In the genomic region with DNA sequence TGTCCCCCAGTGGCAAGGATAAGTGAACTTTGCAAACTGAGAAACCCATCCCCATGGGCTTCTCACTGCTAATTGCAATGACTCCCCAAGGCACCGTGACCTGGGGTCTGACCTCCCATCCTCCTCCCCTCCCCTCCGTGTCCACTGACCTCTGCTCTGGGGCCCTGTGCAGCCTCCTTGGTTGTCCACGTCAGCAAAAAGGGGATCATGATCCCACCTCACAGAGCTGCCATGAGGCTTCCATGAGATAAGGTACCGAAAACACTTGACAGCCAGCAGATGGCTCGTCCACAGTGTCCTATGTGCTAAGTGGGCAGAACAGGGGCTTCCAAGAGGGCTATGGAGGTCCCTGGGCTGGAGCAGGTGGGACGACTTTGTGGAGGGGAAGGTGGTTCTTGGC, we compare ENCODE assay signal across 35 cellular contexts.
DNase-seq lines count a peak whose midpoint lies in the region; ATAC-seq, FAIRE-seq and TF ChIP-seq lines count a peak whose summit lies in the region.
"Had no signal": no experiment of that assay in that cellular context is flagged by ENCODE, and none has a peak within 500 bp of the region (broad histone marks: within the 10 kb centered on the region; RNA-seq: fewer than 3 reads in every experiment).

No MANE protein-coding gene starts in this region.

- TF ChIP-seq POLR2A in HepG2 (IDR thresholded peaks at IDR 0.05; ENCODE audit: insufficient read depth in 1 of 2, low read depth in 2 of 2, low read length in 2 of 2) (no peak), right lobe of liver (IDR thresholded peaks at IDR 0.05) (no peak), K562 (conservative IDR thresholded peaks at IDR 0.05) (no peak)

- no peaks in the 10 kb centered on the region for H3K36me3 ChIP-seq in HepG2 (replicated peaks in 1 of 2; ENCODE audit: control insufficient read depth in 1 of 2, insufficient read depth in 2 of 2, low read length in 2 of 2)
- H3K36me3 ChIP-seq in right lobe of liver, result no peaks in the 10 kb centered on the region
- H3K36me3 ChIP-seq in K562 (ENCODE audit: control insufficient read depth, insufficient read depth, low read length), result no peaks in the 10 kb centered on the region
- H3K36me3 ChIP-seq: BE2C; BLaER1; BLaER1 treated with 17β-estradiol and CSF1 and Interleukin-3, amounts not matched to agents 10 nM and 100 nM had no signal

- no peak overlapping the region for H3K4me3 Mint-ChIP-seq in activated CD4-positive, alpha-beta T cell treated with anti-CD3 and anti-CD28 coated beads, Interleukin-2, amount 10 ng/mL, durations not matched to agents 7 days and 5 days
- H3K4me3 Mint-ChIP-seq: B cell; CD14-positive monocyte; CD4-positive, alpha-beta memory T cell; CD4-positive, alpha-beta T cell; CD4-positive, CD25-positive, alpha-beta regulatory T cell; CD8-positive, alpha-beta T cell had no signal

- peaks cover 2% of the 10 kb centered on the region for H4K20me1 ChIP-seq in HepG2 (ENCODE audit: insufficient read depth, low read length)
- peaks cover 26% of the 10 kb centered on the region for H4K20me1 ChIP-seq in K562 (replicated peaks; ENCODE audit: control insufficient read depth, insufficient read depth, low read length)

- WGBS in HepG2 (ENCODE audit: low lambda C conversion rate), result 15% methylated on average over 6 of the region's 6 CpGs
- 50% methylated on average over 4 of the region's 6 CpGs for WGBS in right lobe of liver (ENCODE audit: insufficient coverage, low coverage, low lambda C conversion rate, missing lambda C conversion rate)
- 2% methylated on average over 6 of the region's 6 CpGs for WGBS in K562 (ENCODE audit: insufficient coverage, low coverage, missing lambda C conversion rate)

- ATAC-seq in HepG2, result no peak
- no peak for ATAC-seq in right lobe of liver
- ATAC-seq in K562, result no peak
- ATAC-seq: A549; CD8-positive, alpha-beta T cell had no signal

- H3K27me3 Mint-ChIP-seq in activated CD4-positive, alpha-beta T cell treated with anti-CD3 and anti-CD28 coated beads, Interleukin-2, amount 10 ng/mL, durations not matched to agents 7 days and 5 days, result peaks cover 2% of the 10 kb centered on the region
- H3K27me3 Mint-ChIP-seq: CD4-positive, alpha-beta memory T cell; CD4-positive, alpha-beta T cell; CD4-positive, CD25-positive, alpha-beta regulatory T cell; CD8-positive, alpha-beta memory T cell had no signal

- no peaks in the 10 kb centered on the region for H3K9me3 ChIP-seq in HepG2 (ENCODE audit: low read length)
- H3K9me3 ChIP-seq in right lobe of liver, result no peaks in the 10 kb centered on the region
- no peaks in the 10 kb centered on the region; the same call in 1 of the 2 replicates for H3K9me3 ChIP-seq in K562 (replicated peaks; ENCODE audit: control insufficient read depth, insufficient read depth, low read depth, low read length)
- H3K9me3 ChIP-seq: A549; BE2C; BLaER1; BLaER1 treated with 17β-estradiol and CSF1 and Interleukin-3, amounts not matched to agents 10 nM and 100 nM; Caco-2 had no signal

- H3K9me1 ChIP-seq in K562 (ENCODE audit: control insufficient read depth, insufficient read depth, low read length), result no peaks in the 10 kb centered on the region

- no peaks in the 10 kb centered on the region for H3K9me3 Mint-ChIP-seq in activated CD4-positive, alpha-beta T cell treated with anti-CD3 and anti-CD28 coated beads, Interleukin-2, amount 10 ng/mL, durations not matched to agents 7 days and 5 days
- H3K9me3 Mint-ChIP-seq: CD4-positive, alpha-beta memory T cell; CD4-positive, alpha-beta T cell; CD4-positive, CD25-positive, alpha-beta regulatory T cell; CD8-positive, alpha-beta memory T cell; CD8-positive, alpha-beta T cell had no signal

- H3K36me3 Mint-ChIP-seq in activated CD4-positive, alpha-beta T cell treated with anti-CD3 and anti-CD28 coated beads, Interleukin-2, amount 10 ng/mL, durations not matched to agents 7 days and 5 days (ENCODE audit: low read depth), result no peaks in the 10 kb centered on the region
- H3K36me3 Mint-ChIP-seq: CD14-positive monocyte; CD4-positive, alpha-beta memory T cell; CD4-positive, CD25-positive, alpha-beta regulatory T cell; CD8-positive, alpha-beta memory T cell; CD8-positive, alpha-beta T cell had no signal

- TF ChIP-seq RAD21 in HepG2 (CRISPR knock-in tag; IDR thresholded peaks at IDR 0.05) (no peak), K562 (CRISPR knock-in tag; conservative IDR thresholded peaks at IDR 0.05 in 1 of 2, IDR thresholded peaks at IDR 0.05 in 1 of 2) (no peak)

- peak overlapping the region; percentile 47 for H3K27ac Mint-ChIP-seq in activated CD4-positive, alpha-beta T cell treated with anti-CD3 and anti-CD28 coated beads, Interleukin-2, amount 10 ng/mL, durations not matched to agents 7 days and 5 days
- H3K27ac Mint-ChIP-seq: B cell; CD14-positive monocyte; CD4-positive, alpha-beta memory T cell; CD4-positive, alpha-beta T cell; CD4-positive, CD25-positive, alpha-beta regulatory T cell; CD8-positive, alpha-beta T cell had no signal

- CTCF ChIA-PET in activated CD4-positive, alpha-beta T cell treated with anti-CD3 and anti-CD28 coated beads, Interleukin-2, amount 10 ng/mL, durations not matched to agents 7 days and 5 days (lab: Charles Lee), result interaction anchor here (1.7 kb wide), 1 partner anchor 14 kb away, joined by 5 read pairs; no protein-coding TSS in a partner anchor
- CTCF ChIA-PET in HepG2 (lab: Yijun Ruan, JAX; ENCODE audit: low intra/inter-chr PET ratio, low total read pairs) (no interaction called here), K562 (lab: Yijun Ruan, JAX; ENCODE audit: low intra/inter-chr PET ratio) (no interaction called here)

- no peak for TF ChIP-seq EP300 in HepG2 (IDR thresholded peaks at IDR 0.05; ENCODE audit: low read depth in 2 of 2, low read length in 2 of 2)
- no peak for TF ChIP-seq EP300 in HepG2 (CRISPR knock-in tag; IDR thresholded peaks at IDR 0.05; ENCODE audit: borderline replicate concordance)
- no peak for TF ChIP-seq EP300 in K562 (IDR thresholded peaks at IDR 0.05; ENCODE audit: low read length)

- peaks cover 0 to 27% of the 10 kb centered on the region in 2 experiments; a peak in 4 of 5 replicates for H3K27me3 ChIP-seq in HepG2 (ENCODE audit: control insufficient read depth in 1 of 2, insufficient read depth in 2 of 2, low read length in 2 of 2)
- no peaks in the 10 kb centered on the region for H3K27me3 ChIP-seq in right lobe of liver
- H3K27me3 ChIP-seq in K562 (ENCODE audit: control insufficient read depth in 2 of 2, insufficient read depth in 2 of 2, low read length in 2 of 2), result peaks cover 27 to 51% of the 10 kb centered on the region in 2 experiments
- H3K27me3 ChIP-seq: BE2C; BLaER1; BLaER1 treated with 17β-estradiol and CSF1 and Interleukin-3, amounts not matched to agents 10 nM and 100 nM had no signal

- no peak overlapping the region for H3K9ac ChIP-seq in HepG2 (ENCODE audit: insufficient read depth, low read depth, low read length)
- H3K9ac ChIP-seq in K562 (ENCODE audit: insufficient read depth in 1 of 2, low read depth in 2 of 2, low read length in 2 of 2), result no peak overlapping the region
- H3K9ac ChIP-seq: BLaER1; BLaER1 treated with 17β-estradiol and CSF1 and Interleukin-3, amounts not matched to agents 10 nM and 100 nM had no signal

- DNase-seq in activated CD4-positive, alpha-beta T cell treated with anti-CD3 and anti-CD28 coated beads, Interleukin-2, amount 10 ng/mL, durations not matched to agents 7 days and 5 days, result no peak
- no peak for DNase-seq in activated CD4-positive, alpha-beta T cell treated with anti-CD3 and anti-CD28 coated beads for 48 hours
- DNase-seq in HepG2 (ENCODE audit: low spot score) (no peak), right lobe of liver (no peak), K562 (ENCODE audit: extremely low read depth in 1 of 4, low spot score in 3 of 4) (no peak), COLO829 (ENCODE audit: low spot score) (no peak)
- DNase-seq: 8988T; ACHN; AML-193; BE2C; C1 segment of cervical spinal cord; Caco-2; Calu3; CD4-positive, alpha-beta memory T cell; CD4-positive, alpha-beta T cell; CD4-positive, CD25-positive, alpha-beta regulatory T cell; CD8-positive, alpha-beta memory T cell; CD8-positive, alpha-beta T cell; COR-L47; DMS 273 treated with DMSO at 0.1 percent for 48 hours; DMS153; DMS53; DMS79; DMS79 treated with DMSO at 0.1 percent for 48 hours; DND-41; EL had no signal

- no peak overlapping the region for H3K4me3 ChIP-seq in HepG2 (replicated peaks in 1 of 3; ENCODE audit: insufficient read depth in 1 of 3, low read depth in 2 of 3, low read length in 3 of 3)
- H3K4me3 ChIP-seq in right lobe of liver, result no peak overlapping the region
- no peak overlapping the region for H3K4me3 ChIP-seq in K562
- H3K4me3 ChIP-seq: A549; BLaER1; BLaER1 treated with 17β-estradiol and CSF1 and Interleukin-3, amounts not matched to agents 10 nM and 100 nM had no signal

- POLR2A ChIA-PET in activated CD4-positive, alpha-beta T cell treated with anti-CD3 and anti-CD28 coated beads, Interleukin-2, amount 10 ng/mL, durations not matched to agents 7 days and 5 days (lab: Charles Lee), result no interaction called here
- POLR2A ChIA-PET in HepG2 (lab: Yijun Ruan, JAX), result no interaction called here
- POLR2A ChIA-PET in K562 (lab: Yijun Ruan, JAX), result no interaction called here

- H3K4me2 ChIP-seq in HepG2 (ENCODE audit: low read depth, low read length) (no peak overlapping the region), K562 (ENCODE audit: insufficient read depth, low read length) (no peak overlapping the region)
- H3K4me2 ChIP-seq: A549, BLaER1 had no signal

- H3K4me1 Mint-ChIP-seq in activated CD4-positive, alpha-beta T cell treated with anti-CD3 and anti-CD28 coated beads, Interleukin-2, amount 10 ng/mL, durations not matched to agents 7 days and 5 days, result peaks cover 9% of the 10 kb centered on the region
- H3K4me1 Mint-ChIP-seq: CD14-positive monocyte had no signal

- H2AFZ ChIP-seq in HepG2 (ENCODE audit: low read length), result no peak overlapping the region
- no peak overlapping the region for H2AFZ ChIP-seq in K562 (ENCODE audit: low read depth, low read length)

- intact Hi-C loops in HepG2 (cut with micrococcal nuclease; ENCODE audit: unreplicated experiment) (no loop called here), right lobe of liver (cut with DNase I) (no loop called here), K562 (cut with micrococcal nuclease) (no loop called here)

- BruUV-seq in HepG2 (replicated peaks; lab: Mats Ljungman, UMichigan), result no TSS peak
- BruUV-seq in K562 (replicated peaks; lab: Mats Ljungman, UMichigan), result no TSS peak

- no peaks in the 10 kb centered on the region for H3K79me2 ChIP-seq in HepG2 (ENCODE audit: insufficient read depth, low read length)
- H3K79me2 ChIP-seq in K562 (ENCODE audit: control insufficient read depth, insufficient read depth, low read length), result no peaks in the 10 kb centered on the region

- in situ Hi-C loops in HepG2 (cut with HindIII; ENCODE audit: extremely low pct_ligation_motif_present, low pct_unique_long_range_greater_than_20kb) (no loop called here), K562 (cut with MboI) (no loop called here)

- TF ChIP-seq CTCF in HepG2 (CRISPR knock-in tag; IDR thresholded peaks at IDR 0.05) (no peak), right lobe of liver (IDR thresholded peaks at IDR 0.05) (no peak), K562 (IDR thresholded peaks at IDR 0.05 in 2 of 3, conservative IDR thresholded peaks at IDR 0.05 in 1 of 3; ENCODE audit: insufficient read depth in 2 of 3, low read depth in 1 of 3, low read length in 3 of 3) (no peak)

- FAIRE-seq in HepG2 (lab: Jason Lieb, UNC) (no peak), K562 (lab: Jason Lieb, UNC) (no peak)
- FAIRE-seq: A204.1, A549, D721Med had no signal

- H3K27ac ChIP-seq in HepG2 (ENCODE audit: extremely low read length, insufficient read depth, low read length) (no peak overlapping the region), right lobe of liver (no peak overlapping the region), K562 (ENCODE audit: extremely low read depth, low read depth, low read length) (no peak overlapping the region)
- H3K27ac ChIP-seq: 22Rv1; A549; BLaER1; BLaER1 treated with 17β-estradiol and CSF1 and Interleukin-3, amounts not matched to agents 10 nM and 100 nM; C4-2B had no signal

- H3K4me1 ChIP-seq in HepG2 (ENCODE audit: insufficient read depth, low read length), result no peaks in the 10 kb centered on the region
- H3K4me1 ChIP-seq in right lobe of liver, result no peaks in the 10 kb centered on the region
- H3K4me1 ChIP-seq in K562 (replicated peaks in 1 of 2; ENCODE audit: control insufficient read depth in 2 of 2, insufficient read depth in 2 of 2, low read length in 2 of 2), result peaks cover 0 to 8% of the 10 kb centered on the region in 2 experiments; a peak in 1 of 5 replicates
- H3K4me1 ChIP-seq: A549, BE2C, Caco-2 had no signal
